In the genomic region with DNA sequence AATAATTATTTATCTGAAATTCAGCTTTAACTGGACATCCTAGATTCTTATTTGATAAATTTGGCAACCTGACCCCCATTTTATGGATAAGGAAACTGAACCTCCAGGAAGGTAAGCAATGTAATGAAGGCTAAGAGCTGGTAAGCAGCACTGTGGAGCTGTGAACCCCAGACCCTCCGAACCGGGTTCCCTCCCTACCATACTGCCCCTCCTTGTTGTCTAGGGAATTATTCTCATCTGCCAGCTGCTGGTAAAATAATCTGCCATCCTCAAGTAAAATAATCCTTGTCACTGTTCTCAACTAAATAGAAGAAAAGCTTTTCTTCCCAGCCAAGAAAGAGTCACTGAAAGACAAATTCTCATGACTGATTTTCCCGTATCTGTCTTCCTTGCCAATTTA, we compare ENCODE assay signal across 34 cellular contexts.
"Had no signal": no experiment of that assay in that cellular context is flagged by ENCODE, and none has a peak within 500 bp of the region (broad histone marks: within the 10 kb centered on the region; RNA-seq: fewer than 3 reads in every experiment).

No MANE protein-coding gene starts in this region.

- H3K27me3 Mint-ChIP-seq: activated B cell treated with CpG ODN at 0.5 μM for 24 hours; activated CD8-positive, alpha-beta T cell treated with anti-CD3 and anti-CD28 coated beads for 36 hours; activated naive CD4-positive, alpha-beta T cell treated with anti-CD3 and anti-CD28 coated beads, Interleukin-2, amount 10 ng/mL, durations not matched to agents 7 days and 5 days; activated naive CD8-positive, alpha-beta T cell treated with anti-CD3 and anti-CD28 coated beads, Interleukin-2, amount 10 ng/mL, durations not matched to agents 7 days and 5 days; central memory CD8-positive, alpha-beta T cell; dendritic cell treated with granulocyte-macrophage colony-stimulating factor and Interleukin-4, amounts not matched to agents 40 ng/mL and 50 ng/mL, for 4 days; T-cell had no signal

- H3K27me3 ChIP-seq: ascending aorta, breast epithelium, cardiac muscle cell, dorsolateral prefrontal cortex had no signal

- H3K4me3 Mint-ChIP-seq: activated B cell treated with CpG ODN at 0.5 μM for 24 hours; activated CD8-positive, alpha-beta T cell treated with anti-CD3 and anti-CD28 coated beads for 36 hours; activated naive CD4-positive, alpha-beta T cell treated with anti-CD3 and anti-CD28 coated beads, Interleukin-2, amount 10 ng/mL, durations not matched to agents 7 days and 5 days; activated naive CD8-positive, alpha-beta T cell treated with anti-CD3 and anti-CD28 coated beads, Interleukin-2, amount 10 ng/mL, durations not matched to agents 7 days and 5 days; activated T-helper 1 cell treated with anti-CD3 and anti-CD28 coated beads, Interleukin-12 subunit alpha, Interleukin-12 subunit beta, Interleukin-2, Interleukin-4 antibody, amounts not matched to agents 30 ng/mL and 10 ng/mL and 1 ng/mL, durations not matched to agents 14 hours and 24 hours and 36 hours; brain; central memory CD8-positive, alpha-beta T cell; dendritic cell treated with granulocyte-macrophage colony-stimulating factor and Interleukin-4, amounts not matched to agents 40 ng/mL and 50 ng/mL, for 4 days; endodermal cell; T-cell; T-helper 1 cell treated with Interleukin-12 subunit alpha and Interleukin-12 subunit beta and Interleukin-4 antibody, amounts not matched to agents 30 μg/mL and 1 μg/mL, for 36 hours; T-helper 2 cell treated with Interferon-gamma antibody and Interleukin-4, amounts not matched to agents 5 μg/mL and 100 μg/mL, for 36 hours had no signal

- H3K4me3 ChIP-seq: ascending aorta, breast epithelium, cardiac muscle cell, coronary artery had no signal

- H3K27ac Mint-ChIP-seq: activated CD8-positive, alpha-beta T cell treated with anti-CD3 and anti-CD28 coated beads for 36 hours; activated naive CD4-positive, alpha-beta T cell treated with anti-CD3 and anti-CD28 coated beads, Interleukin-2, amount 10 ng/mL, durations not matched to agents 7 days and 5 days; activated naive CD4-positive, alpha-beta T cell treated with anti-CD3 and anti-CD28 coated beads, Interleukin-2, amount 50 U/mL, for 72 hours; activated naive CD8-positive, alpha-beta T cell treated with anti-CD3 and anti-CD28 coated beads, Interleukin-2, amount 10 ng/mL, durations not matched to agents 7 days and 5 days; endodermal cell; T-cell; T-helper 1 cell treated with Interleukin-12 subunit alpha and Interleukin-12 subunit beta and Interleukin-4 antibody, amounts not matched to agents 30 μg/mL and 1 μg/mL, for 36 hours; T-helper 2 cell treated with Interferon-gamma antibody and Interleukin-4, amounts not matched to agents 5 μg/mL and 100 μg/mL, for 36 hours had no signal

- H3K9me3 ChIP-seq: ascending aorta, breast epithelium had no signal

- DNase-seq: activated B cell treated with CpG ODN at 0.5 μM for 24 hours; activated CD4-positive, alpha-beta T cell treated with anti-CD3 and anti-CD28 coated beads for 48 hours; activated CD4-positive, alpha-beta T cell treated with anti-CD3 and anti-CD28 coated beads, Interleukin-2, amount 50 U/mL, for 1 hour; activated CD4-positive, alpha-beta T cell treated with anti-CD3 and anti-CD28 coated beads, Interleukin-2, amount 50 U/mL, for 48 hours; activated CD8-positive, alpha-beta memory T cell treated with anti-CD3 and anti-CD28 coated beads for 24 hours; activated CD8-positive, alpha-beta T cell treated with anti-CD3 and anti-CD28 coated beads for 36 hours; activated gamma-delta T cell; activated naive CD4-positive, alpha-beta T cell; activated naive CD4-positive, alpha-beta T cell treated with anti-CD3 and anti-CD28 coated beads, Interleukin-2, amount 10 ng/mL, durations not matched to agents 7 days and 5 days; activated naive CD8-positive, alpha-beta T cell treated with anti-CD3 and anti-CD28 coated beads, Interleukin-2, amount 10 ng/mL, durations not matched to agents 7 days and 5 days; activated T-cell treated with anti-CD3 and anti-CD28 coated beads, Interleukin-2, amount 50 U/mL, for 1 hour; activated T-cell treated with anti-CD3 and anti-CD28 coated beads, Interleukin-2, amount 50 U/mL, for 48 hours; dorsolateral prefrontal cortex; effector memory CD4-positive, alpha-beta T cell; endodermal cell; foreskin fibroblast; head of caudate nucleus; T-cell; T1000; WERI-Rb-1 had no signal

- H3K4me1 ChIP-seq: ascending aorta, breast epithelium had no signal

- FAIRE-seq: frontal cortex had no signal

- H3K36me3 Mint-ChIP-seq: activated naive CD4-positive, alpha-beta T cell treated with anti-CD3 and anti-CD28 coated beads, Interleukin-2, amount 50 U/mL, for 72 hours; brain had no signal

- ATAC-seq: activated CD4-positive, CD25-positive, alpha-beta regulatory T cell treated with anti-CD3 and anti-CD28 coated beads, Interleukin-2, amount 50 U/mL, for 24 hours; activated CD8-positive, alpha-beta T cell treated with anti-CD3 and anti-CD28 coated beads for 36 hours; activated naive CD4-positive, alpha-beta T cell treated with anti-CD3 and anti-CD28 coated beads, Interleukin-2, amount 50 U/mL, for 72 hours; esophagus mucosa had no signal

- H3K9me3 Mint-ChIP-seq: activated B cell treated with CpG ODN at 0.5 μM for 24 hours; activated CD8-positive, alpha-beta T cell treated with anti-CD3 and anti-CD28 coated beads for 36 hours; activated naive CD4-positive, alpha-beta T cell treated with anti-CD3 and anti-CD28 coated beads, Interleukin-2, amount 10 ng/mL, durations not matched to agents 7 days and 5 days; activated naive CD4-positive, alpha-beta T cell treated with anti-CD3 and anti-CD28 coated beads, Interleukin-2, amount 50 U/mL, for 72 hours; activated naive CD8-positive, alpha-beta T cell treated with anti-CD3 and anti-CD28 coated beads, Interleukin-2, amount 10 ng/mL, durations not matched to agents 7 days and 5 days; activated T-helper 1 cell treated with anti-CD3 and anti-CD28 coated beads, Interleukin-12 subunit alpha, Interleukin-12 subunit beta, Interleukin-2, Interleukin-4 antibody, amounts not matched to agents 30 ng/mL and 10 ng/mL and 1 ng/mL, durations not matched to agents 14 hours and 24 hours and 36 hours; brain; central memory CD8-positive, alpha-beta T cell; dendritic cell treated with granulocyte-macrophage colony-stimulating factor and Interleukin-4, amounts not matched to agents 40 ng/mL and 50 ng/mL, for 4 days; T-cell; T-helper 1 cell treated with Interleukin-12 subunit alpha and Interleukin-12 subunit beta and Interleukin-4 antibody, amounts not matched to agents 30 μg/mL and 1 μg/mL, for 36 hours; T-helper 2 cell treated with Interferon-gamma antibody and Interleukin-4, amounts not matched to agents 5 μg/mL and 100 μg/mL, for 36 hours had no signal

- H3K27ac ChIP-seq: ascending aorta, breast epithelium, cardiac muscle cell, coronary artery, dorsolateral prefrontal cortex, WERI-Rb-1 had no signal

- H3K36me3 ChIP-seq: breast epithelium, cardiac muscle cell had no signal
